ENCODE assay signal across 8 cellular contexts in the genomic region with DNA sequence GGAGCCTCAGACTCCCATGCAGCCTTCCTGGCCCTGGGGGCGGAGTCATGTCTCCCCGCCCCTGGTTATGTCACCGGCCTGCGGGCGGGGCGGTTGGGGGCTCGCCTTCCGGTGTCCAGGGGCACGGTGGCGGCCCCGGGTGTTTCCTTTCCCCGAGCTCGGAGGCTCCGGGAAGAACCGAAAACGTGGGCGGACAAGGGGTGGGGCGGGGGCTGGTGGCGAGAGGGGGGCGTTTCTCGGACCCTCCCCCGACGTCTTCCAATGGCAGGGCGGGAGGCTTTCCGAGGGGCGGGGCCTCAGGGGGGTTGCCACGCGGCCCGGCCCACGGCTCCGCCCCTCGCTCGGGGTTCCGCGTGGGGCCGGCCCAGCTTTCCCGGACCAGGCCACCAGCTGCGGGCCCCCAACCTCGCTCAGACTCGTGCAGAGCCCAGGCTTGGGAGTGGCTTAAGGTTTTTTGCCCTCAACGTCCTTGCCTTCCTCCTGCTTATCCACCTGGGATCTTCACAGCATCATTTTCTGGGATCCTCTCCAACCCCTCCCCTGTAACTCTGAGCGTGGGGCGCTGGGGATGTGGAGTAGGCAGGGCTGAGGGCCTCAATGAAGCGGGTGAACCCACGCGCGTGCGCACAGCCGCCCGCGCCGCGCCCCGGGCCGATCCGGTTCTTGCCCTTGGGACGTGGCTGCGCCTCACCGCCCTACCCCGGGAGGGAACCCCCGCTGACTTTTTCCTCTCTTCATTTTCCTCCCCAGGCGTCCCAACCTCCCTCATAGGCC. TPM values are rescaled to one million over a fixed set of nuclear protein-coding genes. Genes with fewer than 3 reads are reported as not detected.
DNase-seq lines count a peak whose midpoint lies in the region; ATAC-seq and TF ChIP-seq lines count a peak whose summit lies in the region.

No MANE protein-coding gene starts in this region.

- TF ChIP-seq POLR2A in Peyer's patch (IDR thresholded peaks at IDR 0.05): no peak

- H3K27ac ChIP-seq in HUES64 (ENCODE audit: low read depth, low read length) (no peak overlapping the region), Peyer's patch (peak overlapping the region in 3 of 4 donors; percentile 17 to 50 (median 47)), iPS-20b (ENCODE audit: low read length) (no peak overlapping the region), skin epidermis (peak overlapping the region in 17 of 21 experiments; percentile 5 to 83 (median 46))

- DNase-seq in DMS53 treated with DMSO at 0.1 percent for 48 hours (lab: John Stamatoyannopoulos, UW; ENCODE audit: unreplicated experiment) (peak; percentile 93), Peyer's patch (peak in 2 of 3 donors; percentile 63 to 74), astrocyte of the hippocampus (ENCODE audit: low read depth, low spot score) (peak; percentile 74), foreskin melanocyte (no peak)

- H3K9me3 ChIP-seq in HUES64 (ENCODE audit: insufficient read depth, low read depth, low read length) (no peaks in the 10 kb centered on the region), Peyer's patch (peaks cover 0 to 16% (median 0%) of the 10 kb centered on the region in 4 donors), iPS-20b (ENCODE audit: insufficient read depth, low read depth, low read length) (no peaks in the 10 kb centered on the region)

- H3K9ac ChIP-seq in HUES64 (ENCODE audit: low read depth, low read length) (peak overlapping the region; percentile 38; the same call in 1 of the 2 replicates), iPS-20b (ENCODE audit: low read depth, low read length) (peak overlapping the region; percentile 62; the same call in 1 of the 2 replicates)

- H3K36me3 ChIP-seq in HUES64 (ENCODE audit: insufficient read depth, low read length) (no peaks in the 10 kb centered on the region), Peyer's patch (no peaks in the 10 kb centered on the region), iPS-20b (ENCODE audit: insufficient read depth, low read depth, low read length) (no peaks in the 10 kb centered on the region)

- peak; percentile 71 for ATAC-seq in GM21423 (IDR thresholded peaks at IDR 0.05; ENCODE audit: unreplicated experiment)

- H3K4me1 ChIP-seq in HUES64 (ENCODE audit: insufficient read depth, low read length): peaks cover 22% of the 10 kb centered on the region
- H3K4me1 ChIP-seq in Peyer's patch: peaks cover 0 to 28% (median 17%) of the 10 kb centered on the region in 4 donors
- peaks cover 20% of the 10 kb centered on the region for H3K4me1 ChIP-seq in iPS-20b (ENCODE audit: insufficient read depth, low read length)

- peak overlapping the region; percentile 69 for H3K4me3 ChIP-seq in HUES64 (ENCODE audit: low read length)
- peak overlapping the region; percentile 33 to 58 (median 48) for H3K4me3 ChIP-seq in Peyer's patch
- peak overlapping the region; percentile 63 for H3K4me3 ChIP-seq in iPS-20b (ENCODE audit: low read length)
- peak overlapping the region; percentile 30 to 54 (median 42) for H3K4me3 ChIP-seq in skin epidermis

- no peak for TF ChIP-seq CTCF in Peyer's patch (IDR thresholded peaks at IDR 0.05)

- H3K27me3 ChIP-seq in HUES64 (ENCODE audit: insufficient read depth, low read length): peaks cover 81% of the 10 kb centered on the region
- H3K27me3 ChIP-seq in Peyer's patch: peaks cover 0 to 56% of the 10 kb centered on the region in 2 donors
- H3K27me3 ChIP-seq in iPS-20b (ENCODE audit: insufficient read depth, low read length): peaks cover 75% of the 10 kb centered on the region

- under 1% methylated on average over 60 of the region's 62 CpGs for WGBS in HUES64

RNA-seq across cellular contexts. Expression of a gene that starts 2.1 kb away (rescaled TPM):
- polyA plus RNA-seq in HUES64 (2013, experiment 1 of 2): 0.55 TPM
- polyA plus RNA-seq in HUES64 (2013, experiment 2 of 2): 0.89 TPM
- total RNA-seq in Peyer's patch: 1 to 10 TPM in 2 of 4 donors, not detected in 2; 1.4 to 2.8 TPM

Comparison
In these comparisons a context has a peak if more than half of its experiments do, and no peak if none do; other contexts are left out.
1. H3K27ac ChIP-seq: peak in Peyer's patch (3 of 4) and skin epidermis (17 of 21); none in HUES64 (single experiment) and iPS-20b (single experiment).
2. Peak in every context shown above with its lines, with median percentiles within 50 percentile points of each other: H3K4me3 ChIP-seq.